In the genomic region with DNA sequence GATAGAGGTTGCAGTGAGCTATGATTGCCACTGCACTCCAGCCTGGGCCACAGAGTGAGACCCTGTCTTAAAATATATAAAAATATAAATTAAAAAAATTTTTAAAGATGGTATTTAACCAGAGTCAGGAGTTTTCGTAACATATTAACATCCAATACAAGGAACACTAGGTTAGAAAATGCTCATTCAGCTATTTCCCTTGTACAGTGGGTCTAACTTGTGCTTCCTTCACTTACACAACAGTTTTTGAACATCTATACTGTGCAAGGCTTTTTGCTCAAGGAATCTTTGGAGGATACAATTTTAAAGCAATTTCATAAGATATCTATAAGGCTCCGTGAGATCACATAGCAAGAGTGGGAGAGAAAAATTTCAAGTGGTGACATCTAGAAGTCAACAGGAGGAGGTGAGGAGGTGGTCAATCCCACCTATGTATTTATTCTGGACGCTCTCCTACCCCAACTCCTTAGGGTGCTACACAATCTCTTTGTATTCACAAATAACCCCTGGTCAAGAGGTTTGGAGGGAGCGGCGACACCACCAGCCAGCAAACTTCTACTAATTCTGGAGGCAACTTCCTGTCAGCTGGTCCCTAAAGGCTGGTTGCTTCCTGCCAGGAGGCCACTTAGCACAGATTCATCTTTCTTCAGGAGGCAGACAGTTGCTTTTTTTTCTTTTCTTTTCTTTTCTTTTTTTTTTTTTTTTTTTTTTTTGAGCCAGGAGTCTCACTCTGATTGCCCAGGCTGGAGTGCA, we compare ENCODE assay signal across 19 cellular contexts. TPM values are rescaled to one million over a fixed set of nuclear protein-coding genes. Genes with fewer than 3 reads are reported as not detected.
DNase-seq lines count a peak whose midpoint lies in the region; ATAC-seq, FAIRE-seq and TF ChIP-seq lines count a peak whose summit lies in the region.
"Had no signal": no experiment of that assay in that cellular context is flagged by ENCODE, and none has a peak within 500 bp of the region (broad histone marks: within the 10 kb centered on the region; RNA-seq: fewer than 3 reads in every experiment).

No MANE protein-coding gene starts in this region.

- ATAC-seq in CD4-positive, CD25-positive, alpha-beta regulatory T cell (ENCODE audit: low read depth in 2 of 2) = no peak
- ATAC-seq in DND-41 (ENCODE audit: insufficient read depth, low read depth) = peak; percentile 73
- peak; percentile 50 for ATAC-seq in GM12878
- no peak for ATAC-seq in lower lobe of right lung
- ATAC-seq in HG03097 (IDR thresholded peaks at IDR 0.05; ENCODE audit: low FRiP score, unreplicated experiment) = no peak
- ATAC-seq: left lobe of liver had no signal

- in situ Hi-C loops in GM12878 (cut with MboI) = no loop called here

- peak in 1 of 3 donors; percentile 69 for DNase-seq in CD4-positive, CD25-positive, alpha-beta regulatory T cell
- DNase-seq in DND-41 (peak; percentile 38), Karpas-422 (peak; percentile 45), GM12878 (ENCODE audit: low read depth, low spot score) (no peak), lower lobe of right lung (no peak), NCI-H1092 treated with DMSO at 0.1 percent for 48 hours (lab: John Stamatoyannopoulos, UW) (no peak), T1000 (lab: John Stamatoyannopoulos, UW) (no peak)
- DNase-seq: activated CD4-positive, CD25-positive, alpha-beta regulatory T cell treated with anti-CD3 and anti-CD28 coated beads, Interleukin-2, amount 50 U/mL, for 72 hours; activated T-cell treated with anti-CD3 and anti-CD28 coated beads, Interleukin-2, amount 50 U/mL, for 48 hours; aorta; foreskin fibroblast; NCI-H1048; ovary; RPMI8226; stimulated activated CD4-positive, alpha-beta T cell treated with anti-CD3 and anti-CD28 coated beads, Interleukin-4, amount 100 ng/mL, for 4 hours had no signal

- TF ChIP-seq CTCF in DND-41 (IDR thresholded peaks at IDR 0.05; ENCODE audit: borderline replicate concordance, extremely low read depth, low read length, poor library complexity, severe bottlenecking) (no peak), GM12878 (IDR thresholded peaks at IDR 0.05 in 2 of 3, conservative IDR thresholded peaks at IDR 0.05 in 1 of 3; ENCODE audit: control insufficient read depth in 2 of 3, extremely low read depth in 1 of 3, insufficient read depth in 1 of 3, low read depth in 3 of 3, low read length in 3 of 3) (no peak), lower lobe of right lung (IDR thresholded peaks at IDR 0.05) (no peak)

- H3K9me3 Mint-ChIP-seq in CD4-positive, CD25-positive, alpha-beta regulatory T cell = no peaks in the 10 kb centered on the region

- no peaks in the 10 kb centered on the region for H4K20me1 ChIP-seq in DND-41 (ENCODE audit: insufficient read depth, low read length)
- no peaks in the 10 kb centered on the region for H4K20me1 ChIP-seq in Karpas-422 (ENCODE audit: insufficient read depth, low read depth, low read length)
- H4K20me1 ChIP-seq in GM12878 (ENCODE audit: control insufficient read depth, insufficient read depth) = no peaks in the 10 kb centered on the region

- no peak overlapping the region for H3K4me2 ChIP-seq in DND-41 (ENCODE audit: insufficient read depth, low read length)
- H3K4me2 ChIP-seq in Karpas-422 (ENCODE audit: low read depth, low read length, poor library complexity, severe bottlenecking) = no peak overlapping the region
- H3K4me2 ChIP-seq in GM12878 (ENCODE audit: control insufficient read depth, insufficient read depth) = peak overlapping the region; percentile 59

- H3K27ac ChIP-seq in CD4-positive, CD25-positive, alpha-beta regulatory T cell (ENCODE audit: insufficient read depth, low read length, poor library complexity, severe bottlenecking) = peak overlapping the region; percentile 34
- no peak overlapping the region for H3K27ac ChIP-seq in DND-41 (ENCODE audit: low read length)
- no peak overlapping the region for H3K27ac ChIP-seq in Karpas-422 (ENCODE audit: low read length)
- peak overlapping the region; percentile 30 for H3K27ac ChIP-seq in GM12878 (ENCODE audit: control insufficient read depth, insufficient read depth)
- H3K27ac ChIP-seq in lower lobe of right lung = no peak overlapping the region
- H3K27ac ChIP-seq: C4-2B, ovary, tibial nerve had no signal

- peaks cover 39% of the 10 kb centered on the region for H3K4me1 ChIP-seq in CD4-positive, CD25-positive, alpha-beta regulatory T cell (ENCODE audit: control insufficient read depth, insufficient read depth, low read length, poor library complexity, severe bottlenecking)
- H3K4me1 ChIP-seq in DND-41 (ENCODE audit: insufficient read depth, low read length) = peaks cover 9% of the 10 kb centered on the region
- H3K4me1 ChIP-seq in Karpas-422 (ENCODE audit: low read length) = peaks cover 16% of the 10 kb centered on the region
- H3K4me1 ChIP-seq in GM12878 (ENCODE audit: control insufficient read depth, insufficient read depth, low read length) = peaks cover 15% of the 10 kb centered on the region
- peaks cover 14% of the 10 kb centered on the region for H3K4me1 ChIP-seq in lower lobe of right lung

- SMC1A ChIA-PET in GM12878 (lab: Charles Lee; ENCODE audit: uncharacterized antibody, unreplicated experiment) = interaction anchor here (0.6 to 5.9 kb wide), 4 partner anchors 17 to 94 kb away, joined by 3 to 29 read pairs (median 4); no protein-coding TSS in a partner anchor

- intact Hi-C loops in GM12878 (cut with micrococcal nuclease; ENCODE audit: unreplicated experiment) (no loop called here), lower lobe of right lung (cut with DNase I) (no loop called here)

- RAD21 ChIA-PET in GM12878 (lab: Charles Lee; ENCODE audit: unreplicated experiment) = interaction anchor here (0.7 to 1.4 kb wide), 5 partner anchors 11 to 196 kb away, joined by 3 to 4 read pairs (median 3); no protein-coding TSS in a partner anchor

- peaks cover 10% of the 10 kb centered on the region for H3K36me3 ChIP-seq in CD4-positive, CD25-positive, alpha-beta regulatory T cell (ENCODE audit: control insufficient read depth, insufficient read depth, low read length)
- H3K36me3 ChIP-seq in DND-41 (ENCODE audit: insufficient read depth, low read length) (no peaks in the 10 kb centered on the region), Karpas-422 (ENCODE audit: insufficient read depth, low read length) (no peaks in the 10 kb centered on the region), GM12878 (ENCODE audit: control insufficient read depth in 2 of 2, insufficient read depth in 2 of 2, low read length in 1 of 2) (no peaks in the 10 kb centered on the region), lower lobe of right lung (no peaks in the 10 kb centered on the region)
- H3K36me3 ChIP-seq: ovary had no signal

- TF ChIP-seq EP300 in GM12878 (IDR thresholded peaks at IDR 0.05; ENCODE audit: borderline replicate concordance in 1 of 2, control insufficient read depth in 1 of 2, low read depth in 2 of 2, low read length in 2 of 2) = no peak

- H3K9ac ChIP-seq in DND-41 (ENCODE audit: low read depth, low read length) = no peak overlapping the region
- H3K9ac ChIP-seq in Karpas-422 (ENCODE audit: low read length) = no peak overlapping the region
- H3K9ac ChIP-seq in GM12878 (ENCODE audit: control insufficient read depth, insufficient read depth, low read length) = no peak overlapping the region

- no peaks in the 10 kb centered on the region for H3K9me2 ChIP-seq in Karpas-422 (replicated peaks; ENCODE audit: insufficient read depth, low read length)

- H3K27me3 ChIP-seq in CD4-positive, CD25-positive, alpha-beta regulatory T cell (ENCODE audit: control insufficient read depth, insufficient read depth, low read length) = no peaks in the 10 kb centered on the region
- H3K27me3 ChIP-seq in DND-41 (ENCODE audit: insufficient read depth, low read length, poor library complexity) (peaks cover 4% of the 10 kb centered on the region), Karpas-422 (ENCODE audit: low read length) (no peaks in the 10 kb centered on the region), GM12878 (replicated peaks in 1 of 2; ENCODE audit: control insufficient read depth in 2 of 2, insufficient read depth in 2 of 2, low read length in 1 of 2) (no peaks in the 10 kb centered on the region), lower lobe of right lung (ENCODE audit: low read depth) (no peaks in the 10 kb centered on the region)
- H3K27me3 ChIP-seq: ovary, tibial nerve had no signal

- no TSS peak for BruUV-seq in GM12878 (replicated peaks; lab: Mats Ljungman, UMichigan)

- H3K9me3 ChIP-seq in CD4-positive, CD25-positive, alpha-beta regulatory T cell (ENCODE audit: control insufficient read depth in 2 of 2, low read length in 2 of 2) = no peaks in the 10 kb centered on the region
- H3K9me3 ChIP-seq in DND-41 (ENCODE audit: insufficient read depth, low read length, severe bottlenecking) = no peaks in the 10 kb centered on the region
- H3K9me3 ChIP-seq in Karpas-422 (ENCODE audit: low read length) = no peaks in the 10 kb centered on the region
- H3K9me3 ChIP-seq in GM12878 (replicated peaks; ENCODE audit: control insufficient read depth, insufficient read depth, low read length) = no peaks in the 10 kb centered on the region
- no peaks in the 10 kb centered on the region for H3K9me3 ChIP-seq in lower lobe of right lung
- H3K9me3 ChIP-seq: ovary, tibial nerve had no signal

- peak overlapping the region in 3 of 4 donors; percentile 69 to 70 (median 70) for H3K4me3 Mint-ChIP-seq in CD4-positive, CD25-positive, alpha-beta regulatory T cell

- peaks cover 12% of the 10 kb centered on the region for H3K36me3 Mint-ChIP-seq in CD4-positive, CD25-positive, alpha-beta regulatory T cell

- H3K4me1 Mint-ChIP-seq in CD4-positive, CD25-positive, alpha-beta regulatory T cell = peaks cover 46 to 80% (median 58%) of the 10 kb centered on the region in 4 donors

- peak overlapping the region; percentile 17 for H3K4me3 ChIP-seq in CD4-positive, CD25-positive, alpha-beta regulatory T cell (ENCODE audit: low read depth, low read length)
- H3K4me3 ChIP-seq in DND-41 (ENCODE audit: low read depth in 1 of 2, low read length in 2 of 2) = no peak overlapping the region
- no peak overlapping the region for H3K4me3 ChIP-seq in Karpas-422 (ENCODE audit: low read length)
- no peak overlapping the region for H3K4me3 ChIP-seq in GM12878
- H3K4me3 ChIP-seq in lower lobe of right lung = no peak overlapping the region
- H3K4me3 ChIP-seq: ovary, tibial nerve had no signal

- POLR2A ChIA-PET in GM12878 (lab: Charles Lee) = interaction anchor here (0.6 to 1.7 kb wide), 6 partner anchors 13 to 1375 kb away, joined by 3 to 7 read pairs (median 4); no protein-coding TSS in a partner anchor

- H3K27me3 Mint-ChIP-seq in CD4-positive, CD25-positive, alpha-beta regulatory T cell = no peaks in the 10 kb centered on the region

- H2AFZ ChIP-seq in DND-41 (ENCODE audit: low read depth, low read length) (no peak overlapping the region), Karpas-422 (ENCODE audit: low read length) (no peak overlapping the region), GM12878 (ENCODE audit: control insufficient read depth, low read depth, low read length) (peak overlapping the region; percentile 34; the same call in 1 of the 2 replicates)

- no peak for FAIRE-seq in GM12878 (lab: Jason Lieb, UNC)

- CTCF ChIA-PET in GM12878 (lab: Yijun Ruan, JAX) = interaction anchor here (0.8 kb wide), 1 partner anchor 115 kb away, joined by 3 read pairs; no protein-coding TSS in a partner anchor

- 65% methylated on average over 5 of the region's 5 CpGs for WGBS in GM12878 (ENCODE audit: insufficient coverage, insufficient replicate concordance, low lambda C conversion rate, missing lambda C conversion rate)

- TF ChIP-seq RAD21 in GM12878 (IDR thresholded peaks at IDR 0.05; ENCODE audit: insufficient read depth, low read depth, low read length) = no peak

- H3K27ac Mint-ChIP-seq in CD4-positive, CD25-positive, alpha-beta regulatory T cell = peak overlapping the region; percentile 80 to 88 (median 83)

- H3K79me2 ChIP-seq in DND-41 (ENCODE audit: insufficient read depth, low read length) (no peaks in the 10 kb centered on the region), Karpas-422 (ENCODE audit: low read length) (no peaks in the 10 kb centered on the region), GM12878 (ENCODE audit: control insufficient read depth, insufficient read depth, low read length) (peaks cover 4% of the 10 kb centered on the region; the same call in 1 of the 2 replicates)

- TF ChIP-seq POLR2A in GM12878 (IDR thresholded peaks at IDR 0.05; ENCODE audit: low read depth, low read length) = no peak

RNA-seq across cellular contexts. Expression of a gene that starts 22.2 kb away (rescaled TPM):
- total RNA-seq in CD4-positive, CD25-positive, alpha-beta regulatory T cell = 108 TPM
- 10 to 100 TPM; 29.4 to 40.7 (median 30.2) TPM for polyA plus RNA-seq in CD4-positive, CD25-positive, alpha-beta regulatory T cell
- total RNA-seq in Karpas-422 (2014; rRNA removed; shearing (Covaris generic); ENCODE audit: low replicate concordance) = 0.25 and 1.8 TPM in 2 replicates
- total RNA-seq in GM12878 (2013; cell fraction: nucleolus; rRNA removed) = 142 and 202 TPM in 2 replicates
- total RNA-seq in GM12878 (2014; rRNA removed) (25.1 and 27.3 TPM in 2 replicates), GM12878 (2014; rRNA removed; fragmentation: Illumina TruSeq; extraction: Trizol) (33.0 and 33.9 TPM in 2 replicates), GM12878 (2021) (41.6 and 44.2 TPM in 2 replicates), lower lobe of right lung (44.0 TPM)
- 17.2 TPM for polyA plus RNA-seq in GM12878 (2011; ENCODE audit: low read depth)
- polyA plus RNA-seq in GM12878 (2011; rRNA removed) (75.3 and 85.8 TPM in 2 replicates), GM12878 (2014; fragmentation: Illumina TruSeq; extraction: Trizol) (36.0 and 39.4 TPM in 2 replicates), GM12878 (2014; fragmentation: Nextera tagmentation; extraction: Ambion mirVana) (1 to 10 TPM; 3.9 to 5.0 TPM), GM12878 (2014; rRNA removed) (24.4 and 28.5 TPM in 2 replicates), GM12878 (2016; fragmentation: Nextera tagmentation; extraction: Ambion mirVana) (1 to 10 TPM; 8.5 to 9.7 TPM)
- polyA plus RNA-seq in GM12878 (2011; cell fraction: cytosol; rRNA removed) = 42.0 and 85.2 TPM in 2 replicates
- polyA plus RNA-seq in GM12878 (2011; cell fraction: nucleus; rRNA removed) = 28.8 and 32.3 TPM in 2 replicates
- 21.7 and 33.5 TPM in 2 replicates for polyA plus RNA-seq in GM12878 (2012)
- 89.2 and 103 TPM in 2 replicates for polyA minus RNA-seq in GM12878 (2011; rRNA and poly(A)+ RNA removed)
- 32.7 and 33.5 TPM in 2 replicates for polyA minus RNA-seq in GM12878 (2011; cell fraction: cytosol; rRNA and poly(A)+ RNA removed)
- 24.2 and 25.1 TPM in 2 replicates for polyA minus RNA-seq in GM12878 (2011; cell fraction: nucleus; rRNA and poly(A)+ RNA removed)

Comparison
In these comparisons a context has a peak if more than half of its experiments do, and no peak if none do; other contexts are left out.
1. ATAC-seq: peak in DND-41 (single experiment) and GM12878 (single experiment); none in CD4-positive, CD25-positive, alpha-beta regulatory T cell (0 of 2), lower lobe of right lung (0 of 2) and HG03097 (single experiment).
2. DNase-seq: peak in DND-41 (single experiment) and Karpas-422 (single experiment); none in GM12878 (single experiment), lower lobe of right lung (single experiment), NCI-H1092 treated with DMSO at 0.1 percent for 48 hours (single experiment) and T1000 (single experiment).
3. H3K27ac ChIP-seq: peak in CD4-positive, CD25-positive, alpha-beta regulatory T cell (single experiment) and GM12878 (single experiment); none in DND-41 (single experiment), Karpas-422 (single experiment) and lower lobe of right lung (single experiment).